In genomic region chr10:109770000-109770399, GRCh38 we compare ENCODE assay signal across 29 cellular contexts.
"Had no signal": no experiment of that assay in that cellular context is flagged by ENCODE, and none has a peak within 500 bp of the region (broad histone marks: within the 10 kb centered on the region; RNA-seq: fewer than 3 reads in every experiment).

No MANE protein-coding gene starts in this region.

- H3K36me3 ChIP-seq: esophagus squamous epithelium, gastroesophageal sphincter, WERI-Rb-1 had no signal

- H3K4me1 ChIP-seq: body of pancreas, esophagus squamous epithelium had no signal

- H3K27ac ChIP-seq: body of pancreas, esophagus squamous epithelium, gastroesophageal sphincter, WERI-Rb-1 had no signal

- DNase-seq: activated B cell treated with CpG ODN at 0.5 μM for 24 hours; activated CD4-positive, alpha-beta T cell treated with anti-CD3 and anti-CD28 coated beads for 48 hours; activated CD4-positive, alpha-beta T cell treated with anti-CD3 and anti-CD28 coated beads, Interleukin-2, amount 50 U/mL, for 1 hour; activated CD4-positive, alpha-beta T cell treated with anti-CD3 and anti-CD28 coated beads, Interleukin-2, amount 50 U/mL, for 48 hours; activated CD8-positive, alpha-beta memory T cell treated with anti-CD3 and anti-CD28 coated beads for 24 hours; activated CD8-positive, alpha-beta T cell treated with anti-CD3 and anti-CD28 coated beads for 36 hours; activated effector memory CD4-positive, alpha-beta T cell treated with Interleukin-2 at 50 U/mL for 16 hours; activated gamma-delta T cell treated with Interleukin-2 at 50 U/mL for 16 hours; activated naive CD4-positive, alpha-beta T cell treated with anti-CD3 and anti-CD28 coated beads, Interleukin-2, amount 50 U/mL, for 16 hours; activated naive CD4-positive, alpha-beta T cell treated with Interleukin-2 at 50 U/mL for 16 hours; activated T-cell treated with anti-CD3 and anti-CD28 coated beads, Interleukin-2, amount 50 U/mL, for 4 hours; amygdala; aorta; body of pancreas; caudate nucleus; cortex of kidney; dermis blood vessel endothelial cell; effector CD4-positive, alpha-beta T cell; effector memory CD8-positive, alpha-beta T cell; erythroblast; esophagus squamous epithelium; foreskin melanocyte; head of caudate nucleus; T-helper 17 cell; T1000; WERI-Rb-1 had no signal

- H3K4me3 ChIP-seq: body of pancreas, esophagus squamous epithelium, gastroesophageal sphincter had no signal

- H3K9me3 ChIP-seq: body of pancreas, esophagus squamous epithelium, gastroesophageal sphincter had no signal

- H3K27me3 ChIP-seq: body of pancreas, esophagus squamous epithelium, gastroesophageal sphincter had no signal

- ATAC-seq: activated CD4-positive, CD25-positive, alpha-beta regulatory T cell treated with anti-CD3 and anti-CD28 coated beads, Interleukin-2, amount 50 U/mL, for 24 hours; activated CD8-positive, alpha-beta T cell treated with anti-CD3 and anti-CD28 coated beads for 36 hours; activated T-cell treated with anti-CD3 and anti-CD28 coated beads, Interleukin-2, amount 50 U/mL, for 4 hours; activated T-helper 17 cell treated with anti-CD3 and anti-CD28 coated beads, Interleukin-2, amount 50 U/mL, for 72 hours; body of pancreas; effector memory CD8-positive, alpha-beta T cell; gastroesophageal sphincter; T-helper 17 cell had no signal
